In genomic region chr2:210873631-210874030, GRCh38 we compare ENCODE assay signal across 17 cellular contexts.
"Had no signal": no experiment of that assay in that cellular context is flagged by ENCODE, and none has a peak within 500 bp of the region (broad histone marks: within the 10 kb centered on the region; RNA-seq: fewer than 3 reads in every experiment).

No MANE protein-coding gene starts in this region.

- H3K27ac ChIP-seq: ovary, sigmoid colon, suprapubic skin, upper lobe of left lung had no signal

- ATAC-seq: activated CD8-positive, alpha-beta memory T cell treated with anti-CD3 and anti-CD28 coated beads, Interleukin-2, amount 10 ng/mL, durations not matched to agents 7 days and 5 days; stimulated activated naive CD8-positive, alpha-beta T cell treated with anti-CD3 and anti-CD28 coated beads, Interleukin-15, Interleukin-2, amounts not matched to agents 100 U/mL and 50 U/mL, for 24 hours had no signal

- DNase-seq: activated CD4-positive, alpha-beta T cell treated with anti-CD3 and anti-CD28 coated beads, Interleukin-2, amount 50 U/mL, for 4 hours; activated CD4-positive, CD25-positive, alpha-beta regulatory T cell treated with anti-CD3 and anti-CD28 coated beads, Interleukin-2, amount 50 U/mL, for 72 hours; activated CD8-positive, alpha-beta memory T cell treated with anti-CD3 and anti-CD28 coated beads, Interleukin-2, amount 10 ng/mL, durations not matched to agents 7 days and 5 days; activated effector memory CD4-positive, alpha-beta T cell treated with anti-CD3 and anti-CD28 coated beads, Interleukin-2, amount 50 U/mL, for 16 hours; activated naive CD8-positive, alpha-beta T cell treated with anti-CD3 and anti-CD28 coated beads for 36 hours; activated T-cell treated with anti-CD3 and anti-CD28 coated beads, Interleukin-2, amount 50 U/mL, for 24 hours; dermis blood vessel endothelial cell; endodermal cell; nephron progenitor cell; ovary; sigmoid colon; stimulated activated CD4-positive, alpha-beta T cell treated with anti-CD3 and anti-CD28 coated beads, Interleukin-12 subunit alpha, Interleukin-12 subunit beta, amount 100 ng/mL, for 4 hours; stimulated activated CD4-positive, alpha-beta T cell treated with anti-CD3 and anti-CD28 coated beads, Interleukin-4, amount 100 ng/mL, for 1 hour; stimulated activated CD8-positive, alpha-beta memory T cell treated with anti-CD3 and anti-CD28 coated beads, Interleukin-4, amount 100 ng/mL, for 48 hours; stimulated activated naive CD8-positive, alpha-beta T cell treated with anti-CD3 and anti-CD28 coated beads, Interleukin-15, Interleukin-2, amounts not matched to agents 100 U/mL and 50 U/mL, for 24 hours; upper lobe of left lung had no signal

- H3K9me3 ChIP-seq: ovary, sigmoid colon, suprapubic skin, upper lobe of left lung had no signal

- H3K27me3 ChIP-seq: ovary, sigmoid colon, suprapubic skin, upper lobe of left lung had no signal

- H3K4me3 ChIP-seq: ovary, sigmoid colon, suprapubic skin, upper lobe of left lung had no signal

- H3K4me1 ChIP-seq: sigmoid colon, suprapubic skin, upper lobe of left lung had no signal

- H3K36me3 ChIP-seq: ovary, sigmoid colon, suprapubic skin, upper lobe of left lung had no signal
